In the genomic region with DNA sequence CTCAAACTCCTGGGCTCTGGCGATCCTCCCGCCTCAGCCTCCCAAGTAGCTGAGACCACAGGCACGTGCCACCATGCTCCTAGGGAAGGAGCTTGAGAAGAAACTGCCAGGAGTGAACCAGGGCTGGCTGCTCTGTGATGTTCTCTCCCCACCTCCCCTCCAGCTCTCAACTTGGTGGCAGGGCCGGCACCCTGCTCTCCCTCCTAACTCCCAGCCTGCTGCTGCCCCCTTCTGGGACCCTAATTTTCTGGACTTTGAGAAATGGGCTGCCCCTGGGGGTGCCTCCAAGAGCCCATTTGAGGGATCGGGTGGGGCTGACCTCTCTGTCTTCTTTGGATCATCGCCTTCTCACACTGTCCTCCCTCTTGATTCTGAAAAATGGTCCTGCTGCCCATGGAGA, we compare ENCODE assay signal across 8 cellular contexts.
DNase-seq lines count a peak whose midpoint lies in the region; ATAC-seq lines count a peak whose summit lies in the region.

No MANE protein-coding gene starts in this region.

- DNase-seq in NCI-H1436 (lab: John Stamatoyannopoulos, UW) (peak; percentile 55), NCI-H1436 treated with DMSO at 0.1 percent for 48 hours (lab: John Stamatoyannopoulos, UW) (no peak), epidermal melanocyte (ENCODE audit: insufficient read length, low spot score) (peak; percentile 10)
- peak; percentile 40 for DNase-seq in activated CD4-positive, CD25-positive, alpha-beta regulatory T cell treated with anti-CD3 and anti-CD28 coated beads, Interleukin-2, amount 50 U/mL, for 72 hours
- DNase-seq in stimulated activated CD4-positive, alpha-beta T cell treated with anti-CD3 and anti-CD28 coated beads, TNF-alpha, amount 100 ng/mL, for 48 hours (ENCODE audit: low read depth in 3 of 3) = peak in 2 of 3 donors; percentile 26 to 55
- no peak for DNase-seq in NK-92 treated with Interleukin-12 subunit alpha and Interleukin-12 subunit beta, amount 100 ng/mL, for 24 hours (lab: John Stamatoyannopoulos, UW)

- ATAC-seq in GM19328 (IDR thresholded peaks at IDR 0.05; ENCODE audit: unreplicated experiment) (no peak), GM18909 (IDR thresholded peaks at IDR 0.05; ENCODE audit: poor library complexity, unreplicated experiment) (no peak)

Comparison
In these comparisons a context has a peak if more than half of its experiments do, and no peak if none do; other contexts are left out.
1. DNase-seq: peak in NCI-H1436 (single experiment), activated CD4-positive, CD25-positive, alpha-beta regulatory T cell treated with anti-CD3 and anti-CD28 coated beads, Interleukin-2, amount 50 U/mL, for 72 hours (single experiment), epidermal melanocyte (single experiment) and stimulated activated CD4-positive, alpha-beta T cell treated with anti-CD3 and anti-CD28 coated beads, TNF-alpha, amount 100 ng/mL, for 48 hours (2 of 3); none in NCI-H1436 treated with DMSO at 0.1 percent for 48 hours (single experiment) and NK-92 treated with Interleukin-12 subunit alpha and Interleukin-12 subunit beta, amount 100 ng/mL, for 24 hours (single experiment).